ENCODE assay signal across 1 cellular context in genomic region chr7:100072462-100072861, GRCh38.
TF ChIP-seq lines count a peak whose summit lies in the region.

No MANE protein-coding gene starts in this region.

TF ChIP-seq in H1, 55 proteins besides CTCF, POLR2A, EP300 and RAD21:
- TF ChIP-seq GABPA (IDR thresholded peaks at IDR 0.05; ENCODE audit: borderline replicate concordance, insufficient read depth, low read length) (no peak), POLR2AphosphoS5 (IDR thresholded peaks at IDR 0.05; ENCODE audit: low read depth, low read length) (peak; percentile 58; the same call in 1 of the 2 replicates)
